Comparison of ENCODE assay signal across 1 cellular context in the genomic region with DNA sequence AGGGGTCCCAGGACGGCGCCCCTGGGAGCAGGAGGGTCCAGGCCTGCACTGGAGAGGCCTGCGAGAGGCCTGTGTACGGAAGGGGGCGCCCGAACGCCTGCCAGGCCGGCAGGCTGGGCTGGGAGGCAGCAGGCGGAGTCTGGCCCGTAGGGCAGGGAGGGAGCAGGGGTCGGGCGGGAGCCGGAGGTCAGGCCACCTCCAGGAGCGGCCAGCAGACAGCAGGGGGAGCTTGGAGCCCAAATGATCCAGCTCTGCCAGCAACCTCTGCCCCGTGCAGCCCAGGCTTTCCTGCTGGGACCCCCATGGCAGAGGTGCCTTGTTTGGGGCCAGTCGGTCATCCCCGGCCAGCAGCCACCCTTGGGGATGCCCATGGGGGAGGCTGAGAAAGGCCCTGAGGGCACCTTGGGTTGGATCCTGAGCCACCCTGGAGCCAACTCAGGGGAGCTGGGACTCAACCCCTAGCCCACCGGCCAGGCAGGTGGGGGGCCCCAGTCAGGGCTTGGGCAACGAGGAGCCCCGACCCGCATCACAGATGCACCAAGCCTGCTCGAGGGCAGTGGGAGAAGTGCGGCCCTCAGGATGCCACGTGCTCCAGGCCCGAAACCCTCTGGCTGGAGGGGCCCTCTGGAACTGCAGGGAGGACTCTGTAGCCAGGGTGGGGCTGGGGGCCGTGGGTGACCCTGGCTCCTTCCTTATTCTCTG.
TF ChIP-seq lines count a peak whose summit lies in the region.

No MANE protein-coding gene starts in this region.

TF ChIP-seq in SK-N-SH treated with all-trans-retinoic acid at 6 μM for 48 hours, 23 proteins besides CTCF, POLR2A, EP300 and RAD21 (continued from another document):
- TF ChIP-seq, protein P1, sequence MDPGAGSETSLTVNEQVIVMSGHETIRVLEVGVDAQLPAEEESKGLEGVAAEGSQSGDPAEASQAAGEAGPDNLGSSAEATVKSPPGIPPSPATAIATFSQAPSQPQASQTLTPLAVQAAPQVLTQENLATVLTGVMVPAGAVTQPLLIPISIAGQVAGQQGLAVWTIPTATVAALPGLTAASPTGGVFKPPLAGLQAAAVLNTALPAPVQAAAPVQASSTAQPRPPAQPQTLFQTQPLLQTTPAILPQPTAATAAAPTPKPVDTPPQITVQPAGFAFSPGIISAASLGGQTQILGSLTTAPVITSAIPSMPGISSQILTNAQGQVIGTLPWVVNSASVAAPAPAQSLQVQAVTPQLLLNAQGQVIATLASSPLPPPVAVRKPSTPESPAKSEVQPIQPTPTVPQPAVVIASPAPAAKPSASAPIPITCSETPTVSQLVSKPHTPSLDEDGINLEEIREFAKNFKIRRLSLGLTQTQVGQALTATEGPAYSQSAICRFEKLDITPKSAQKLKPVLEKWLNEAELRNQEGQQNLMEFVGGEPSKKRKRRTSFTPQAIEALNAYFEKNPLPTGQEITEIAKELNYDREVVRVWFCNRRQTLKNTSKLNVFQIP (CRISPR knock-in tag; IDR thresholded peaks at IDR 0.05; ENCODE audit: borderline replicate concordance, low read depth) = no peak
- no peak for TF ChIP-seq BACH2 (CRISPR knock-in tag; IDR thresholded peaks at IDR 0.05; ENCODE audit: borderline replicate concordance)
- TF ChIP-seq PPARA (CRISPR knock-in tag; IDR thresholded peaks at IDR 0.05; ENCODE audit: borderline replicate concordance) = no peak
- no peak for TF ChIP-seq ZNF565 (CRISPR knock-in tag; conservative IDR thresholded peaks at IDR 0.05; ENCODE audit: low read depth)
- TF ChIP-seq GLIS3 (CRISPR knock-in tag; IDR thresholded peaks at IDR 0.05) = no peak
- TF ChIP-seq ISL1 (CRISPR knock-in tag; IDR thresholded peaks at IDR 0.05) = no peak
